In genomic region chrX:15973299-15973698, GRCh38 we compare ENCODE assay signal across 1 cellular context.
TF ChIP-seq lines count a peak whose summit lies in the region.

No MANE protein-coding gene starts in this region.

TF ChIP-seq in H1, 55 proteins besides CTCF, POLR2A, EP300 and RAD21 (continued from another document):
- no peak for TF ChIP-seq CHD7 (IDR thresholded peaks at IDR 0.05; ENCODE audit: insufficient replicate concordance, low read length)
- TF ChIP-seq FOSL1 (IDR thresholded peaks at IDR 0.05; ENCODE audit: insufficient read depth, low read depth, low read length): no peak
- no peak for TF ChIP-seq KDM5A (IDR thresholded peaks at IDR 0.05; ENCODE audit: low read length)
- TF ChIP-seq CTBP2 (IDR thresholded peaks at IDR 0.05; ENCODE audit: borderline replicate concordance, insufficient read depth, insufficient read length, low read length): no peak
- TF ChIP-seq ATF2 (IDR thresholded peaks at IDR 0.05; ENCODE audit: low read length): no peak
- no peak for TF ChIP-seq EGR1 (IDR thresholded peaks at IDR 0.05; ENCODE audit: borderline replicate concordance, low read depth, low read length)
- no peak for TF ChIP-seq POU5F1 (IDR thresholded peaks at IDR 0.05; ENCODE audit: low read depth, low read length)
- TF ChIP-seq KDM1A (IDR thresholded peaks at IDR 0.05; ENCODE audit: borderline replicate concordance, low read length): no peak
- no peak for TF ChIP-seq TEAD4 (IDR thresholded peaks at IDR 0.05; ENCODE audit: low read depth, low read length)
- no peak for TF ChIP-seq RNF2 (IDR thresholded peaks at IDR 0.05; ENCODE audit: borderline replicate concordance, low read depth, low read length, missing control alignments, poor library complexity, severe bottlenecking)
